Comparison of ENCODE assay signal across 8 cellular contexts in the genomic region with DNA sequence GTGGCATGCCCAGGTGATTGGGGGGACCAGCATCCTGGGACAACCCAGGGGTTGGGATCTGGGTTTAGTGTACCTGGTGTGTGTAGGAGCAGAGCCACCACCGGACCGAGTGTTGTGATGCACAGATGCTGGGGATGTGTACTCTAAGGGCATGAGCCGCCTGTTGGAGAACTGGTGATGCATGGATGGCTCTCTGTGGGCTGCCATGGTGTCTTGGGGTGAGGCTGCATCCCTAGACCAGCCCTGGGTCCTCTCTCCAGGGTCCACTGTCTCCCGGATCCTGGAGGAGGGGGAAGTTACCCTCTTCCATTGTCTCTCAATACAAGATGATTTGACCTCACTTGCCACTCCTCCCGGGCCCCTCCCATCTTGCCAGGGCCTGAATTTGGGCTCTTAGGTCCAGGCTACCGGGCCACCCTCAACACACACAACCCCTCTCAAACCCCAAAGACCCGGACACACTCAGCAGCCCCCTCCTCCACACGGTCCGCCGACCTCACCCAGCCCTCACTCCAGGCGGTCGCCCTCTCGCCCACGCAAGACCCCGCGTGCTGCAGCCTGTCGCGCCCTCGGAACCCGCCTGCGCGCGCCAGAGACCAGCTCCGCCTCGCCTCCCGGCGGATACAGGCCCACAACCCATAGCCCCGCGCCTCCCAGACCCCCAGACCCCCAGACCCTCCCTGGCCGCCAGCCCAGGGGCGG. TPM values are rescaled to one million over a fixed set of nuclear protein-coding genes. Genes with fewer than 3 reads are reported as not detected.
DNase-seq lines count a peak whose midpoint lies in the region; ATAC-seq, FAIRE-seq and TF ChIP-seq lines count a peak whose summit lies in the region.

No MANE protein-coding gene starts in this region.

- TSS peak; percentile 74 for BruUV-seq in HepG2 (replicated peaks; lab: Mats Ljungman, UMichigan)

- H3K4me3 ChIP-seq in GM12875 (ENCODE audit: low read depth, low read length) (peak overlapping the region; percentile 55), HepG2 (replicated peaks in 1 of 3; ENCODE audit: insufficient read depth in 1 of 3, low read depth in 2 of 3, low read length in 3 of 3) (peak overlapping the region; percentile 79 to 88 (median 84)), testis (peak overlapping the region; percentile 65 to 72)

- TF ChIP-seq CTCF in GM12875 (IDR thresholded peaks at IDR 0.05; ENCODE audit: borderline replicate concordance, insufficient read depth, low read depth, low read length) = no peak
- TF ChIP-seq CTCF in HepG2 (CRISPR knock-in tag; IDR thresholded peaks at IDR 0.05) = no peak
- TF ChIP-seq CTCF in testis (IDR thresholded peaks at IDR 0.05) = no peak

- H3K27ac Mint-ChIP-seq in IgD-negative memory B cell = peak overlapping the region in 1 of 3 donors; percentile 67
- H3K27ac Mint-ChIP-seq in central memory CD8-positive, alpha-beta T cell (ENCODE audit: low read depth) = peak overlapping the region; percentile 46

- H3K27me3 ChIP-seq in HepG2 (ENCODE audit: control insufficient read depth in 1 of 2, insufficient read depth in 2 of 2, low read length in 2 of 2) (no peaks in the 10 kb centered on the region; a peak in 1 of 5 replicates), testis (no peaks in the 10 kb centered on the region)

- TF ChIP-seq POLR2A in HepG2 (IDR thresholded peaks at IDR 0.05; ENCODE audit: insufficient read depth in 1 of 2, low read depth in 2 of 2, low read length in 2 of 2) (no peak; a peak in 1 of 4 replicates), testis (IDR thresholded peaks at IDR 0.05) (no peak)

- no peaks in the 10 kb centered on the region for H3K27me3 Mint-ChIP-seq in IgD-negative memory B cell
- H3K27me3 Mint-ChIP-seq in central memory CD8-positive, alpha-beta T cell = no peaks in the 10 kb centered on the region

- peaks cover 10% of the 10 kb centered on the region for H3K79me2 ChIP-seq in HepG2 (ENCODE audit: insufficient read depth, low read length)

- H3K4me1 Mint-ChIP-seq in IgD-negative memory B cell = peaks cover 0 to 4% (median 2%) of the 10 kb centered on the region in 3 donors
- H3K4me1 Mint-ChIP-seq in central memory CD8-positive, alpha-beta T cell = peaks cover 5% of the 10 kb centered on the region

- no peaks in the 10 kb centered on the region for H3K9me3 ChIP-seq in HepG2 (ENCODE audit: low read length)
- H3K9me3 ChIP-seq in testis = no peaks in the 10 kb centered on the region

- no peak for TF ChIP-seq RAD21 in HepG2 (CRISPR knock-in tag; IDR thresholded peaks at IDR 0.05)

- ATAC-seq in central memory CD8-positive, alpha-beta T cell (replicated peaks; ENCODE audit: extremely low read depth, poor library complexity, severe bottlenecking) = peak; percentile 24
- ATAC-seq in HepG2 (no peak), GM21381 (IDR thresholded peaks at IDR 0.05; ENCODE audit: unreplicated experiment) (no peak)

- peaks cover 6 to 14% of the 10 kb centered on the region in 2 experiments; a peak in 4 of 5 replicates for H3K36me3 ChIP-seq in HepG2 (replicated peaks in 1 of 2; ENCODE audit: control insufficient read depth in 1 of 2, insufficient read depth in 2 of 2, low read length in 2 of 2)
- H3K36me3 ChIP-seq in testis (ENCODE audit: low read depth, missing control alignments) = no peaks in the 10 kb centered on the region

- H3K27ac ChIP-seq in HepG2 (ENCODE audit: extremely low read length, insufficient read depth, low read length) = peak overlapping the region; percentile 75
- H3K27ac ChIP-seq in testis = peak overlapping the region; percentile 88

- H3K9me3 Mint-ChIP-seq in IgD-negative memory B cell = no peaks in the 10 kb centered on the region
- no peaks in the 10 kb centered on the region for H3K9me3 Mint-ChIP-seq in central memory CD8-positive, alpha-beta T cell

- WGBS in HepG2 (ENCODE audit: low lambda C conversion rate) = 3% methylated on average over 23 of the region's 31 CpGs
- 5 to 6% methylated on average over 15 to 30 of the region's 31 CpGs for WGBS in testis, 2 donors

- H3K4me3 Mint-ChIP-seq in IgD-negative memory B cell = peak overlapping the region; percentile 78 to 96 (median 87)
- peak overlapping the region; percentile 77 for H3K4me3 Mint-ChIP-seq in central memory CD8-positive, alpha-beta T cell

- no peak for FAIRE-seq in HepG2 (lab: Jason Lieb, UNC)

- no peak for DNase-seq in central memory CD8-positive, alpha-beta T cell (ENCODE audit: low spot score in 2 of 2)
- DNase-seq in HepG2 (ENCODE audit: low spot score) (no peak), testis (peak; percentile 75), GOT3 (lab: John Stamatoyannopoulos, UW) (no peak), NCI-H2081 treated with DMSO at 0.1 percent for 48 hours (lab: John Stamatoyannopoulos, UW) (no peak)

- intact Hi-C loops in HepG2 (cut with micrococcal nuclease; ENCODE audit: unreplicated experiment) (no loop called here), testis (cut with DNase I; ENCODE audit: low total_unique reads) (no loop called here)

- H4K20me1 ChIP-seq in HepG2 (ENCODE audit: insufficient read depth, low read length) = no peaks in the 10 kb centered on the region

- no peaks in the 10 kb centered on the region for H3K36me3 Mint-ChIP-seq in IgD-negative memory B cell
- peaks cover 1% of the 10 kb centered on the region for H3K36me3 Mint-ChIP-seq in central memory CD8-positive, alpha-beta T cell (ENCODE audit: insufficient read depth)

- POLR2A ChIA-PET in HepG2 (lab: Yijun Ruan, JAX) = interaction anchor here (0.9 to 5.7 kb wide), 14 partner anchors 8 to 87 kb away, joined by 3 to 76 read pairs (median 6); a partner anchor contains a TSS

- no peak for TF ChIP-seq EP300 in HepG2 (IDR thresholded peaks at IDR 0.05; ENCODE audit: low read depth in 2 of 2, low read length in 2 of 2)
- TF ChIP-seq EP300 in HepG2 (CRISPR knock-in tag; IDR thresholded peaks at IDR 0.05; ENCODE audit: borderline replicate concordance) = no peak

- in situ Hi-C loops in HepG2 (cut with HindIII; ENCODE audit: extremely low pct_ligation_motif_present, low pct_unique_long_range_greater_than_20kb) = loop anchor here (5.0 kb wide), 1 partner anchor 35 kb away; a partner anchor contains a TSS

- H3K9ac ChIP-seq in HepG2 (ENCODE audit: insufficient read depth, low read depth, low read length) = peak overlapping the region; percentile 94

- H3K4me2 ChIP-seq in HepG2 (ENCODE audit: low read depth, low read length) = peak overlapping the region; percentile 95

- H3K4me1 ChIP-seq in HepG2 (ENCODE audit: insufficient read depth, low read length) = peaks cover 80% of the 10 kb centered on the region
- H3K4me1 ChIP-seq in testis = peaks cover 52% of the 10 kb centered on the region

- no peak overlapping the region for H2AFZ ChIP-seq in HepG2 (ENCODE audit: low read length)

- CTCF ChIA-PET in HepG2 (lab: Yijun Ruan, JAX; ENCODE audit: low intra/inter-chr PET ratio, low total read pairs) = no interaction called here

RNA-seq across cellular contexts. Expression of a gene that starts 0.6 kb away (rescaled TPM):
- polyA plus RNA-seq in IgD-negative memory B cell (0.63 TPM), HepG2 (2011; rRNA removed) (34.8 and 48.8 TPM in 2 replicates), testis (ENCODE audit: insufficient read depth, low read depth, low replicate concordance) (33.0 TPM)
- total RNA-seq in HepG2 (2016; rRNA removed; fragmentation: Illumina TruSeq; extraction: Trizol) (5.7 and 11.8 TPM in 2 replicates), testis (100 to 1,000 TPM; 120 to 162 TPM)
- total RNA-seq in HepG2 (2016; cell fraction: cytosol; rRNA removed; fragmentation: Illumina TruSeq; extraction: Trizol; ENCODE audit: low read depth) = 14.2 and 14.4 TPM in 2 replicates
- total RNA-seq in HepG2 (2016; cell fraction: insoluble cytoplasmic fraction; rRNA removed; fragmentation: Illumina TruSeq; extraction: Trizol) = 5.6 and 12.5 TPM in 2 replicates
- total RNA-seq in HepG2 (2016; cell fraction: membrane; rRNA removed; fragmentation: Illumina TruSeq; extraction: Trizol) = 14.8 and 16.4 TPM in 2 replicates
- total RNA-seq in HepG2 (2016; cell fraction: nucleus; rRNA removed; fragmentation: Illumina TruSeq; extraction: Trizol) = 10.7 and 13.7 TPM in 2 replicates
- 18.6 and 35.0 TPM in 2 replicates for polyA plus RNA-seq in HepG2 (2011; cell fraction: cytosol; rRNA removed)
- polyA plus RNA-seq in HepG2 (2011; cell fraction: nucleus; rRNA removed) = 225 and 265 TPM in 2 replicates
- 19.0 and 24.1 TPM in 2 replicates for polyA plus RNA-seq in HepG2 (2012)
- 15.3 and 17.1 TPM in 2 replicates for polyA plus RNA-seq in HepG2 (2016; cell fraction: cytosol; fragmentation: Illumina TruSeq; extraction: Trizol; ENCODE audit: low read depth)
- 8.8 and 9.2 TPM in 2 replicates for polyA plus RNA-seq in HepG2 (2016; cell fraction: insoluble cytoplasmic fraction; fragmentation: Illumina TruSeq; extraction: Trizol; ENCODE audit: low read depth)
- 17.8 and 17.9 TPM in 2 replicates for polyA plus RNA-seq in HepG2 (2016; cell fraction: membrane; fragmentation: Illumina TruSeq; extraction: Trizol; ENCODE audit: low read depth)
- 32.8 and 35.7 TPM in 2 replicates for polyA plus RNA-seq in HepG2 (2016; cell fraction: nucleus; fragmentation: Illumina TruSeq; extraction: Trizol; ENCODE audit: insufficient read depth, low read depth)
- polyA minus RNA-seq in HepG2 (2011; rRNA and poly(A)+ RNA removed; ENCODE audit: low replicate concordance) = 24.5 TPM in 1 of 2 replicates, not detected in the other
- polyA minus RNA-seq in HepG2 (2011; cell fraction: cytosol; rRNA and poly(A)+ RNA removed) = 5.7 and 8.9 TPM in 2 replicates
- polyA minus RNA-seq in HepG2 (2011; cell fraction: nucleus; rRNA and poly(A)+ RNA removed) = 13.3 and 13.4 TPM in 2 replicates

RNA-seq across cellular contexts. Expression of a gene that starts 10.7 kb away (rescaled TPM):
- 10.8 TPM for polyA plus RNA-seq in IgD-negative memory B cell
- 11.6 and 29.9 TPM in 2 replicates for total RNA-seq in HepG2 (2016; rRNA removed; fragmentation: Illumina TruSeq; extraction: Trizol)
- 6.9 and 7.0 TPM in 2 replicates for total RNA-seq in HepG2 (2016; cell fraction: cytosol; rRNA removed; fragmentation: Illumina TruSeq; extraction: Trizol; ENCODE audit: low read depth)
- total RNA-seq in HepG2 (2016; cell fraction: insoluble cytoplasmic fraction; rRNA removed; fragmentation: Illumina TruSeq; extraction: Trizol) = 14.5 and 27.5 TPM in 2 replicates
- total RNA-seq in HepG2 (2016; cell fraction: membrane; rRNA removed; fragmentation: Illumina TruSeq; extraction: Trizol) = 8.2 and 14.5 TPM in 2 replicates
- 30.4 and 31.0 TPM in 2 replicates for total RNA-seq in HepG2 (2016; cell fraction: nucleus; rRNA removed; fragmentation: Illumina TruSeq; extraction: Trizol)
- 103 and 150 TPM in 2 replicates for polyA plus RNA-seq in HepG2 (2011; rRNA removed)
- polyA plus RNA-seq in HepG2 (2011; cell fraction: cytosol; rRNA removed) = 81.5 and 120 TPM in 2 replicates
- polyA plus RNA-seq in HepG2 (2011; cell fraction: nucleus; rRNA removed) = 371 and 443 TPM in 2 replicates
- polyA plus RNA-seq in HepG2 (2012) = 45.9 and 52.6 TPM in 2 replicates
- 8.9 and 10.2 TPM in 2 replicates for polyA plus RNA-seq in HepG2 (2016; cell fraction: cytosol; fragmentation: Illumina TruSeq; extraction: Trizol; ENCODE audit: low read depth)
- polyA plus RNA-seq in HepG2 (2016; cell fraction: insoluble cytoplasmic fraction; fragmentation: Illumina TruSeq; extraction: Trizol; ENCODE audit: low read depth) = 15.2 and 17.2 TPM in 2 replicates
- polyA plus RNA-seq in HepG2 (2016; cell fraction: membrane; fragmentation: Illumina TruSeq; extraction: Trizol; ENCODE audit: low read depth) = 11.3 and 13.6 TPM in 2 replicates
- 74.0 and 82.3 TPM in 2 replicates for polyA plus RNA-seq in HepG2 (2016; cell fraction: nucleus; fragmentation: Illumina TruSeq; extraction: Trizol; ENCODE audit: insufficient read depth, low read depth)
- 7.2 and 119 TPM in 2 replicates for polyA minus RNA-seq in HepG2 (2011; rRNA and poly(A)+ RNA removed; ENCODE audit: low replicate concordance)
- 46.0 and 49.6 TPM in 2 replicates for polyA minus RNA-seq in HepG2 (2011; cell fraction: cytosol; rRNA and poly(A)+ RNA removed)
- 35.4 and 41.2 TPM in 2 replicates for polyA minus RNA-seq in HepG2 (2011; cell fraction: nucleus; rRNA and poly(A)+ RNA removed)
- total RNA-seq in testis = 10 to 100 TPM; 75.3 to 78.2 TPM
- 23.1 TPM for polyA plus RNA-seq in testis (ENCODE audit: insufficient read depth, low read depth, low replicate concordance)

RNA-seq across cellular contexts. Expression of a gene that starts 36.5 kb away (rescaled TPM):
- 141 TPM for polyA plus RNA-seq in IgD-negative memory B cell
- 209 and 287 TPM in 2 replicates for total RNA-seq in HepG2 (2016; rRNA removed; fragmentation: Illumina TruSeq; extraction: Trizol)
- total RNA-seq in HepG2 (2016; cell fraction: cytosol; rRNA removed; fragmentation: Illumina TruSeq; extraction: Trizol; ENCODE audit: low read depth) = 29.0 and 31.7 TPM in 2 replicates
- total RNA-seq in HepG2 (2016; cell fraction: insoluble cytoplasmic fraction; rRNA removed; fragmentation: Illumina TruSeq; extraction: Trizol) = 214 and 298 TPM in 2 replicates
- 35.4 and 36.1 TPM in 2 replicates for total RNA-seq in HepG2 (2016; cell fraction: membrane; rRNA removed; fragmentation: Illumina TruSeq; extraction: Trizol)
- total RNA-seq in HepG2 (2016; cell fraction: nucleus; rRNA removed; fragmentation: Illumina TruSeq; extraction: Trizol) = 83.7 and 87.5 TPM in 2 replicates
- 107 and 110 TPM in 2 replicates for polyA plus RNA-seq in HepG2 (2011; rRNA removed)
- 278 and 291 TPM in 2 replicates for polyA plus RNA-seq in HepG2 (2011; cell fraction: cytosol; rRNA removed)
- polyA plus RNA-seq in HepG2 (2011; cell fraction: nucleus; rRNA removed) = 55.5 and 61.4 TPM in 2 replicates
- 178 and 251 TPM in 2 replicates for polyA plus RNA-seq in HepG2 (2012)
- polyA plus RNA-seq in HepG2 (2016; cell fraction: cytosol; fragmentation: Illumina TruSeq; extraction: Trizol; ENCODE audit: low read depth) = 35.3 and 40.6 TPM in 2 replicates
- polyA plus RNA-seq in HepG2 (2016; cell fraction: insoluble cytoplasmic fraction; fragmentation: Illumina TruSeq; extraction: Trizol; ENCODE audit: low read depth) = 420 and 438 TPM in 2 replicates
- 35.8 and 37.4 TPM in 2 replicates for polyA plus RNA-seq in HepG2 (2016; cell fraction: membrane; fragmentation: Illumina TruSeq; extraction: Trizol; ENCODE audit: low read depth)
- polyA plus RNA-seq in HepG2 (2016; cell fraction: nucleus; fragmentation: Illumina TruSeq; extraction: Trizol; ENCODE audit: insufficient read depth, low read depth) = 132 and 146 TPM in 2 replicates
- polyA minus RNA-seq in HepG2 (2011; rRNA and poly(A)+ RNA removed; ENCODE audit: low replicate concordance) = 134 and 369 TPM in 2 replicates
- 72.3 and 74.0 TPM in 2 replicates for polyA minus RNA-seq in HepG2 (2011; cell fraction: cytosol; rRNA and poly(A)+ RNA removed)
- 83.2 and 93.4 TPM in 2 replicates for polyA minus RNA-seq in HepG2 (2011; cell fraction: nucleus; rRNA and poly(A)+ RNA removed)
- total RNA-seq in testis = 100 to 1,000 TPM; 117 to 175 TPM
- 75.5 TPM for polyA plus RNA-seq in testis (ENCODE audit: insufficient read depth, low read depth, low replicate concordance)

RNA-seq across cellular contexts. Expression of a gene that starts 37.4 kb away (rescaled TPM):
- 323 TPM for polyA plus RNA-seq in IgD-negative memory B cell
- 125 and 128 TPM in 2 replicates for total RNA-seq in HepG2 (2016; rRNA removed; fragmentation: Illumina TruSeq; extraction: Trizol)
- 57.0 and 62.1 TPM in 2 replicates for total RNA-seq in HepG2 (2016; cell fraction: cytosol; rRNA removed; fragmentation: Illumina TruSeq; extraction: Trizol; ENCODE audit: low read depth)
- 114 and 129 TPM in 2 replicates for total RNA-seq in HepG2 (2016; cell fraction: insoluble cytoplasmic fraction; rRNA removed; fragmentation: Illumina TruSeq; extraction: Trizol)
- total RNA-seq in HepG2 (2016; cell fraction: membrane; rRNA removed; fragmentation: Illumina TruSeq; extraction: Trizol) = 156 and 159 TPM in 2 replicates
- 69.6 and 73.3 TPM in 2 replicates for total RNA-seq in HepG2 (2016; cell fraction: nucleus; rRNA removed; fragmentation: Illumina TruSeq; extraction: Trizol)
- polyA plus RNA-seq in HepG2 (2011; rRNA removed) = 245 and 282 TPM in 2 replicates
- polyA plus RNA-seq in HepG2 (2011; cell fraction: cytosol; rRNA removed) = 177 and 210 TPM in 2 replicates
- 217 and 220 TPM in 2 replicates for polyA plus RNA-seq in HepG2 (2011; cell fraction: nucleus; rRNA removed)
- polyA plus RNA-seq in HepG2 (2012) = 123 and 145 TPM in 2 replicates
- 33.4 and 34.1 TPM in 2 replicates for polyA plus RNA-seq in HepG2 (2016; cell fraction: cytosol; fragmentation: Illumina TruSeq; extraction: Trizol; ENCODE audit: low read depth)
- polyA plus RNA-seq in HepG2 (2016; cell fraction: insoluble cytoplasmic fraction; fragmentation: Illumina TruSeq; extraction: Trizol; ENCODE audit: low read depth) = 101 and 109 TPM in 2 replicates
- 91.3 and 96.0 TPM in 2 replicates for polyA plus RNA-seq in HepG2 (2016; cell fraction: membrane; fragmentation: Illumina TruSeq; extraction: Trizol; ENCODE audit: low read depth)
- 119 and 131 TPM in 2 replicates for polyA plus RNA-seq in HepG2 (2016; cell fraction: nucleus; fragmentation: Illumina TruSeq; extraction: Trizol; ENCODE audit: insufficient read depth, low read depth)
- 194 and 636 TPM in 2 replicates for polyA minus RNA-seq in HepG2 (2011; rRNA and poly(A)+ RNA removed; ENCODE audit: low replicate concordance)
- polyA minus RNA-seq in HepG2 (2011; cell fraction: cytosol; rRNA and poly(A)+ RNA removed) = 178 and 203 TPM in 2 replicates
- 53.7 and 80.4 TPM in 2 replicates for polyA minus RNA-seq in HepG2 (2011; cell fraction: nucleus; rRNA and poly(A)+ RNA removed)
- total RNA-seq in testis = 100 to 1,000 TPM in 1 of 2 donors, 10 to 100 TPM in 1; 91.7 to 123 TPM
- 93.6 TPM for polyA plus RNA-seq in testis (ENCODE audit: insufficient read depth, low read depth, low replicate concordance)
